In genomic region chr3:185813691-185814215, GRCh38 we compare ENCODE assay signal across 1 cellular context.
TF ChIP-seq lines count a peak whose summit lies in the region.

No MANE protein-coding gene starts in this region.

TF ChIP-seq in GM23338, 12 proteins besides CTCF, POLR2A, EP300 and RAD21 (continued from another document):
- TF ChIP-seq ZNF462 (CRISPR knock-in tag; IDR thresholded peaks at IDR 0.05) (peak; percentile 46; the same call in 1 of the 2 replicates), CREB1 (CRISPR knock-in tag; IDR thresholded peaks at IDR 0.05; ENCODE audit: low read depth) (no peak), POLR2AphosphoS5 (IDR thresholded peaks at IDR 0.05; ENCODE audit: low read depth) (no peak)
